Comparison of ENCODE assay signal across 23 cellular contexts in the genomic region with DNA sequence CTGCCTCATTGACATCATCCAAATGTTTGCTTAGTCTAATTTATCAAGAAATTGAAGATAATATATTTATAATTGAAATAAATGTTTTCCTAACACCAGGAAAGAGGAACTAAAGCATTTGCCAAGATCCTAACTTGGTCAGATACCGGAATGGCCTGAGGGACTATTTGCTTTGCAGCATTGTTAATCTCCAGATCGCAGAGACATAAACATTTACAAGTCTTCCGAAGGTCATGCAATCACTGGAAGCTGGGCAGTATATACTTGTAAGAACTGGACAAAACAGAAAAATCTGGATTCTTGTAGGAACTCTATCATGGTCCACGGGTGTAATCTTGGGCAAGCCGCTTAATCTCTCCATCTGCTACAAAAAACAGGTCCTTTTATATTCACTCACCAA.
"Had no signal": no experiment of that assay in that cellular context is flagged by ENCODE, and none has a peak within 500 bp of the region (broad histone marks: within the 10 kb centered on the region; RNA-seq: fewer than 3 reads in every experiment).

No MANE protein-coding gene starts in this region.

- H3K4me1 Mint-ChIP-seq: activated CD4-positive, alpha-beta T cell treated with anti-CD3 and anti-CD28 coated beads, Interleukin-2, amount 10 ng/mL, durations not matched to agents 7 days and 5 days; activated naive CD4-positive, alpha-beta T cell treated with anti-CD3 and anti-CD28 coated beads, Interleukin-2, amount 50 U/mL, for 24 hours had no signal

- H3K4me3 Mint-ChIP-seq: activated CD4-positive, alpha-beta T cell treated with anti-CD3 and anti-CD28 coated beads, Interleukin-2, amount 10 ng/mL, durations not matched to agents 7 days and 5 days; activated naive CD4-positive, alpha-beta T cell treated with anti-CD3 and anti-CD28 coated beads, Interleukin-2, amount 50 U/mL, for 24 hours; activated T-cell treated with anti-CD3 and anti-CD28 coated beads, Interleukin-2, amount 50 U/mL, for 72 hours; natural killer cell treated with Interleukin-12 subunit alpha and Interleukin-12 subunit beta and Interleukin-15 and Interleukin-18, amount 100 ng/mL, for 72 hours had no signal

- ATAC-seq: activated CD4-positive, CD25-positive, alpha-beta regulatory T cell treated with anti-CD3 and anti-CD28 coated beads, Interleukin-2, amount 50 U/mL, for 24 hours; activated T-cell treated with anti-CD3 and anti-CD28 coated beads, Interleukin-2, amount 50 U/mL, for 72 hours; lower lobe of right lung; natural killer cell treated with Interleukin-12 subunit alpha and Interleukin-12 subunit beta and Interleukin-15 and Interleukin-18, amount 100 ng/mL, for 72 hours; stimulated activated naive CD8-positive, alpha-beta T cell treated with anti-CD3 and anti-CD28 coated beads, Interleukin-15, Interleukin-2, amounts not matched to agents 100 U/mL and 50 U/mL, for 24 hours had no signal

- H3K9me3 Mint-ChIP-seq: activated CD4-positive, alpha-beta T cell treated with anti-CD3 and anti-CD28 coated beads, Interleukin-2, amount 10 ng/mL, durations not matched to agents 7 days and 5 days; activated naive CD4-positive, alpha-beta T cell treated with anti-CD3 and anti-CD28 coated beads, Interleukin-2, amount 50 U/mL, for 24 hours; activated T-cell treated with anti-CD3 and anti-CD28 coated beads, Interleukin-2, amount 50 U/mL, for 72 hours; natural killer cell treated with Interleukin-12 subunit alpha and Interleukin-12 subunit beta and Interleukin-15 and Interleukin-18, amount 100 ng/mL, for 72 hours had no signal

- H3K36me3 ChIP-seq: breast epithelium, esophagus squamous epithelium, lower lobe of right lung, neutrophil, tibial artery had no signal

- H3K27ac ChIP-seq: breast epithelium, coronary artery, esophagus squamous epithelium, lower lobe of right lung, neutrophil, tibial artery had no signal

- H3K27me3 ChIP-seq: breast epithelium, esophagus squamous epithelium, neutrophil had no signal

- DNase-seq: activated CD4-positive, alpha-beta T cell treated with anti-CD3 and anti-CD28 coated beads, Interleukin-2, amount 10 ng/mL, durations not matched to agents 7 days and 5 days; activated CD8-positive, alpha-beta memory T cell treated with anti-CD3 and anti-CD28 coated beads for 24 hours; activated CD8-positive, alpha-beta memory T cell treated with anti-CD3 and anti-CD28 coated beads, Interleukin-2, amount 50 U/mL, for 48 hours; activated gamma-delta T cell; activated T-cell treated with anti-CD3 and anti-CD28 coated beads, Interleukin-2, amount 50 U/mL, for 72 hours; esophagus squamous epithelium; hippocampal formation; islet precursor cell; lower lobe of right lung; posterior cingulate gyrus; stimulated activated CD4-positive, alpha-beta T cell treated with anti-CD3 and anti-CD28 coated beads, Interleukin-12 subunit alpha, Interleukin-12 subunit beta, amount 100 ng/mL, for 4 hours; stimulated activated CD4-positive, alpha-beta T cell treated with anti-CD3 and anti-CD28 coated beads, Interleukin-1b, Interleukin-23, amount 100 ng/mL, for 48 hours; stimulated activated naive CD8-positive, alpha-beta T cell treated with anti-CD3 and anti-CD28 coated beads, Interleukin-15, Interleukin-2, amounts not matched to agents 100 U/mL and 50 U/mL, for 24 hours; substantia nigra; T1000; tibial artery had no signal

- H3K9me3 ChIP-seq: esophagus squamous epithelium, lower lobe of right lung, neutrophil, tibial artery had no signal

- H3K27me3 Mint-ChIP-seq: activated naive CD4-positive, alpha-beta T cell treated with anti-CD3 and anti-CD28 coated beads, Interleukin-2, amount 50 U/mL, for 24 hours had no signal

- H3K36me3 Mint-ChIP-seq: activated naive CD4-positive, alpha-beta T cell treated with anti-CD3 and anti-CD28 coated beads, Interleukin-2, amount 50 U/mL, for 24 hours; natural killer cell treated with Interleukin-12 subunit alpha and Interleukin-12 subunit beta and Interleukin-15 and Interleukin-18, amount 100 ng/mL, for 72 hours had no signal

- H3K4me1 ChIP-seq: breast epithelium, esophagus squamous epithelium, lower lobe of right lung, tibial artery had no signal

- H3K4me3 ChIP-seq: breast epithelium, coronary artery, esophagus squamous epithelium, lower lobe of right lung, tibial artery had no signal

- FAIRE-seq: astrocyte had no signal
